In genomic region chr16:30186444-30186781, GRCh38 we compare ENCODE assay signal across 1 cellular context.
TF ChIP-seq lines count a peak whose summit lies in the region.

No MANE protein-coding gene starts in this region.

TF ChIP-seq in HepG2, 621 proteins besides CTCF, POLR2A, EP300 and RAD21:
- TF ChIP-seq GATA4 (IDR thresholded peaks at IDR 0.05; ENCODE audit: borderline replicate concordance, low read depth) (no peak), MYC (CRISPR knock-in tag; IDR thresholded peaks at IDR 0.05; ENCODE audit: borderline replicate concordance) (no peak), EEA1 (CRISPR knock-in tag; IDR thresholded peaks at IDR 0.05; ENCODE audit: borderline replicate concordance) (no peak), NFE2L2 (IDR thresholded peaks at IDR 0.05; ENCODE audit: low read length) (peak; percentile 35; the same call in 1 of the 2 replicates), AGO2 (optimal IDR thresholded peaks at IDR 0.05; ENCODE audit: low read depth, low read length) (peak; percentile 42), PBX2 (CRISPR knock-in tag; IDR thresholded peaks at IDR 0.05) (no peak), KMT2B (CRISPR knock-in tag; IDR thresholded peaks at IDR 0.05) (no peak), ZNF234 (CRISPR knock-in tag; conservative IDR thresholded peaks at IDR 0.05) (no peak), ZFP36L1 (CRISPR knock-in tag; IDR thresholded peaks at IDR 0.05) (no peak), SNAPC5 (CRISPR knock-in tag; IDR thresholded peaks at IDR 0.05; ENCODE audit: borderline replicate concordance) (no peak), ZNF562 (CRISPR knock-in tag; IDR thresholded peaks at IDR 0.05; ENCODE audit: borderline replicate concordance) (no peak), CENPT (CRISPR knock-in tag; IDR thresholded peaks at IDR 0.05; ENCODE audit: low read depth) (no peak), GATAD1 (CRISPR knock-in tag; IDR thresholded peaks at IDR 0.05) (no peak), GABPB1 (CRISPR knock-in tag; IDR thresholded peaks at IDR 0.05) (0 out of 2 replicates have a peak, but pooled peaks have one; percentile 1)
